9 cellular contexts compared by ENCODE assay signal in genomic region chr4:36461344-36461743, GRCh38.
"Had no signal": no experiment of that assay in that cellular context is flagged by ENCODE, and none has a peak within 500 bp of the region (broad histone marks: within the 10 kb centered on the region; RNA-seq: fewer than 3 reads in every experiment).

No MANE protein-coding gene starts in this region.

- H2AFZ ChIP-seq: GM23248, GM23338 had no signal

- H3K4me2 ChIP-seq: GM23338 had no signal

- H3K9me3 ChIP-seq: HAP-1 had no signal

- H3K36me3 ChIP-seq: HAP-1 had no signal

- DNase-seq: GM23248, GOT3, H7, H9, HCEC 1CT, HFFc6 had no signal

- ATAC-seq: GM23338, HCT116 had no signal

- H3K4me3 ChIP-seq: GM23248, GM23338, HAP-1 had no signal

- H3K27ac ChIP-seq: GM23248 had no signal

- H3K4me1 ChIP-seq: HAP-1 had no signal
